Comparison of ENCODE assay signal across 10 cellular contexts in the genomic region with DNA sequence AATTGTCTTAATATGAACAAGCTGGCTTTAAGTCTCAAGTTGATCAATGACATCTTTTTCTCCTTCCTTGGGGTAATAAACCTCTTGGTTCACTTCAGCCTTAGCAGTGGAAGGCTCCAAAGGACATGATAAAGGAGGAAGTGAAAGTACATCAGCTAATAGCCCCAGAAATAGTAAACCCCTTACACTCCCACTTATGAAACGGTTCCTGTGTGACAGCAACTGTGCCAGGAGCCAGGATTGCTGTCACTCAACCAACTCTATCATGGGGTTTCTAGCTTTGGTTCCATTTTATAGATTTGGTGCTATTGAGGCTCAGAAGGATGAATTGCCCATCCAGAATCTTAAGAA.
A peak's percentile ranks its signal among the peaks of the same experiment; 100 is the strongest.
DNase-seq lines count a peak whose midpoint lies in the region; ATAC-seq, FAIRE-seq and TF ChIP-seq lines count a peak whose summit lies in the region.
"Had no signal": no experiment of that assay in that cellular context is flagged by ENCODE, and none has a peak within 500 bp of the region (broad histone marks: within the 10 kb centered on the region; RNA-seq: fewer than 3 reads in every experiment).

No MANE protein-coding gene starts in this region.

- TF ChIP-seq CTCF in GM23338 (conservative IDR thresholded peaks at IDR 0.05; ENCODE audit: low read depth in 2 of 2): no peak

- no peak overlapping the region for H3K4me3 Mint-ChIP-seq in GM23338
- H3K4me3 Mint-ChIP-seq in CD4-positive, alpha-beta memory T cell: no peak overlapping the region

- H3K36me3 ChIP-seq in GM23338 (ENCODE audit: insufficient read depth): no peaks in the 10 kb centered on the region
- no peaks in the 10 kb centered on the region for H3K36me3 ChIP-seq in CD4-positive, alpha-beta memory T cell (ENCODE audit: insufficient read depth, low read length)
- H3K36me3 ChIP-seq: pancreas had no signal

- peaks cover 2% of the 10 kb centered on the region for H3K4me1 Mint-ChIP-seq in GM23338
- H3K4me1 Mint-ChIP-seq in CD4-positive, alpha-beta memory T cell: no peaks in the 10 kb centered on the region

- intact Hi-C loops in CD4-positive, alpha-beta memory T cell (cut with micrococcal nuclease): no loop called here

- no peak overlapping the region for H3K27ac ChIP-seq in GM23338 (ENCODE audit: low read depth)
- no peak overlapping the region for H3K27ac ChIP-seq in CD4-positive, alpha-beta memory T cell (ENCODE audit: low read depth, low read length)
- H3K27ac ChIP-seq: pancreas had no signal

- POLR2A ChIA-PET in CD4-positive, alpha-beta memory T cell (lab: Charles Lee; ENCODE audit: partially characterized antibody): no interaction called here

- H3K4me1 ChIP-seq in GM23338 (ENCODE audit: insufficient read depth): no peaks in the 10 kb centered on the region
- H3K4me1 ChIP-seq in CD4-positive, alpha-beta memory T cell (ENCODE audit: insufficient read depth, low read length): no peaks in the 10 kb centered on the region
- H3K4me1 ChIP-seq: pancreas had no signal

- no peaks in the 10 kb centered on the region for H3K27me3 ChIP-seq in GM23338 (ENCODE audit: insufficient read depth)
- H3K27me3 ChIP-seq in CD4-positive, alpha-beta memory T cell (ENCODE audit: insufficient read depth, low read length): no peaks in the 10 kb centered on the region
- H3K27me3 ChIP-seq: pancreas had no signal

- no peaks in the 10 kb centered on the region for H3F3A ChIP-seq in GM23338 (replicated peaks; ENCODE audit: low read depth)

- H3K36me3 Mint-ChIP-seq in GM23338 (ENCODE audit: low read depth): no peaks in the 10 kb centered on the region
- H3K36me3 Mint-ChIP-seq in CD4-positive, alpha-beta memory T cell: no peaks in the 10 kb centered on the region

- no peak overlapping the region for H3K27ac Mint-ChIP-seq in GM23338
- no peak overlapping the region for H3K27ac Mint-ChIP-seq in CD4-positive, alpha-beta memory T cell

- H3K79me2 ChIP-seq in GM23338 (replicated peaks; ENCODE audit: insufficient read depth): no peaks in the 10 kb centered on the region

- H3K9me3 Mint-ChIP-seq in GM23338: no peaks in the 10 kb centered on the region
- H3K9me3 Mint-ChIP-seq in CD4-positive, alpha-beta memory T cell: no peaks in the 10 kb centered on the region

- ATAC-seq in HG02759 (IDR thresholded peaks at IDR 0.05; ENCODE audit: unreplicated experiment) (peak; percentile 90), HG03571 (IDR thresholded peaks at IDR 0.05; ENCODE audit: unreplicated experiment) (peak; percentile 97), GM23338 (no peak)
- ATAC-seq: pancreas had no signal

- H2AFZ ChIP-seq in GM23338: no peak overlapping the region

- no peak overlapping the region for H3K4me3 ChIP-seq in GM23338
- H3K4me3 ChIP-seq in CD4-positive, alpha-beta memory T cell (ENCODE audit: low read length in 2 of 2): no peak overlapping the region
- H3K4me3 ChIP-seq: pancreas had no signal

- CTCF ChIA-PET in CD4-positive, alpha-beta memory T cell (lab: Charles Lee; ENCODE audit: partially characterized antibody): no interaction called here

- no peaks in the 10 kb centered on the region for H4K20me1 ChIP-seq in GM23338 (replicated peaks; ENCODE audit: insufficient read depth)

- peaks cover 4% of the 10 kb centered on the region for H3K27me3 Mint-ChIP-seq in GM23338 (ENCODE audit: insufficient read depth, low read depth, poor library complexity)
- peaks cover 8 to 14% of the 10 kb centered on the region in 2 donors for H3K27me3 Mint-ChIP-seq in CD4-positive, alpha-beta memory T cell

- peak; percentile 87 for FAIRE-seq in GM19239 (lab: Jason Lieb, UNC)
- FAIRE-seq: pancreas had no signal

- no peak overlapping the region for H3K4me2 ChIP-seq in GM23338

- H3K9me2 ChIP-seq in GM23338 (ENCODE audit: insufficient read depth): no peaks in the 10 kb centered on the region

- DNase-seq in GM19239 (ENCODE audit: insufficient read length, low spot score) (peak; percentile 23), retina (no peak), NCI-H2227 treated with DMSO at 0.1 percent for 48 hours (lab: John Stamatoyannopoulos, UW) (no peak), GM23338 (ENCODE audit: low spot score) (no peak)
- DNase-seq in CD4-positive, alpha-beta memory T cell: no peak
- DNase-seq: NCI-H2171, pancreas, SW 1271 had no signal

- H3K9me3 ChIP-seq in CD4-positive, alpha-beta memory T cell (ENCODE audit: control insufficient read depth in 1 of 2, low read length in 2 of 2): no peaks in the 10 kb centered on the region
- H3K9me3 ChIP-seq: pancreas had no signal

TF ChIP-seq in GM23338, 12 proteins besides CTCF, POLR2A, EP300 and RAD21 (continues in another document):
- TF ChIP-seq ZNF114 (CRISPR knock-in tag; IDR thresholded peaks at IDR 0.05) (no peak), JUNB (IDR thresholded peaks at IDR 0.05; ENCODE audit: unreplicated experiment) (no peak)
- TF ChIP-seq, protein P1, sequence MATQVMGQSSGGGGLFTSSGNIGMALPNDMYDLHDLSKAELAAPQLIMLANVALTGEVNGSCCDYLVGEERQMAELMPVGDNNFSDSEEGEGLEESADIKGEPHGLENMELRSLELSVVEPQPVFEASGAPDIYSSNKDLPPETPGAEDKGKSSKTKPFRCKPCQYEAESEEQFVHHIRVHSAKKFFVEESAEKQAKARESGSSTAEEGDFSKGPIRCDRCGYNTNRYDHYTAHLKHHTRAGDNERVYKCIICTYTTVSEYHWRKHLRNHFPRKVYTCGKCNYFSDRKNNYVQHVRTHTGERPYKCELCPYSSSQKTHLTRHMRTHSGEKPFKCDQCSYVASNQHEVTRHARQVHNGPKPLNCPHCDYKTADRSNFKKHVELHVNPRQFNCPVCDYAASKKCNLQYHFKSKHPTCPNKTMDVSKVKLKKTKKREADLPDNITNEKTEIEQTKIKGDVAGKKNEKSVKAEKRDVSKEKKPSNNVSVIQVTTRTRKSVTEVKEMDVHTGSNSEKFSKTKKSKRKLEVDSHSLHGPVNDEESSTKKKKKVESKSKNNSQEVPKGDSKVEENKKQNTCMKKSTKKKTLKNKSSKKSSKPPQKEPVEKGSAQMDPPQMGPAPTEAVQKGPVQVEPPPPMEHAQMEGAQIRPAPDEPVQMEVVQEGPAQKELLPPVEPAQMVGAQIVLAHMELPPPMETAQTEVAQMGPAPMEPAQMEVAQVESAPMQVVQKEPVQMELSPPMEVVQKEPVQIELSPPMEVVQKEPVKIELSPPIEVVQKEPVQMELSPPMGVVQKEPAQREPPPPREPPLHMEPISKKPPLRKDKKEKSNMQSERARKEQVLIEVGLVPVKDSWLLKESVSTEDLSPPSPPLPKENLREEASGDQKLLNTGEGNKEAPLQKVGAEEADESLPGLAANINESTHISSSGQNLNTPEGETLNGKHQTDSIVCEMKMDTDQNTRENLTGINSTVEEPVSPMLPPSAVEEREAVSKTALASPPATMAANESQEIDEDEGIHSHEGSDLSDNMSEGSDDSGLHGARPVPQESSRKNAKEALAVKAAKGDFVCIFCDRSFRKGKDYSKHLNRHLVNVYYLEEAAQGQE (IDR thresholded peaks at IDR 0.05; ENCODE audit: unreplicated experiment): no peak
